In genomic region chr3:72891053-72891855, GRCh38 we compare ENCODE assay signal across 8 cellular contexts. TPM values are rescaled to one million over a fixed set of nuclear protein-coding genes. Genes with fewer than 3 reads are reported as not detected.
A peak's percentile ranks its signal among the peaks of the same experiment; 100 is the strongest.
DNase-seq lines count a peak whose midpoint lies in the region; ATAC-seq and TF ChIP-seq lines count a peak whose summit lies in the region.

No MANE protein-coding gene starts in this region.

- intact Hi-C loops in sigmoid colon (cut with DNase I) = loop anchor here (5.0 kb wide), 1 partner anchor 44 kb away; the partner anchor contains the start of gene SHQ1
- intact Hi-C loops in activated CD8-positive, alpha-beta T cell treated with anti-CD3 and anti-CD28 coated beads for 36 hours (cut with micrococcal nuclease) = no loop called here

- CTCF ChIA-PET in activated CD8-positive, alpha-beta T cell treated with anti-CD3 and anti-CD28 coated beads for 36 hours (lab: Charles Lee) = interaction anchor here (1.5 kb wide), 1 partner anchor 7 kb away, joined by 6 read pairs; no protein-coding TSS in a partner anchor

- H3F3A ChIP-seq in GM23248 (ENCODE audit: insufficient read depth) = peaks cover 45% of the 10 kb centered on the region

- TF ChIP-seq POLR2A in sigmoid colon (IDR thresholded peaks at IDR 0.05) = no peak

- peaks cover 50% of the 10 kb centered on the region for H3K4me1 ChIP-seq in GM23248 (ENCODE audit: insufficient read depth)
- H3K4me1 ChIP-seq in RWPE2 (ENCODE audit: insufficient read depth, poor library complexity, severe bottlenecking) = peaks cover 49% of the 10 kb centered on the region
- peaks cover 0 to 24% (median 17%) of the 10 kb centered on the region in 4 donors for H3K4me1 ChIP-seq in sigmoid colon

- H3K27me3 ChIP-seq in GM23248 (replicated peaks; ENCODE audit: insufficient read depth) = no peaks in the 10 kb centered on the region
- H3K27me3 ChIP-seq in RWPE2 (ENCODE audit: insufficient read depth, poor library complexity, severe bottlenecking) = no peaks in the 10 kb centered on the region
- H3K27me3 ChIP-seq in sigmoid colon = no peaks in the 10 kb centered on the region

- 0 out of 2 replicates have a peak, but pooled peaks cover 5% of the 10 kb centered on the region for H3K79me2 ChIP-seq in GM23248 (ENCODE audit: insufficient read depth)

- no peaks in the 10 kb centered on the region for H3K9me2 ChIP-seq in GM23248 (ENCODE audit: insufficient read depth)

- DNase-seq in GM23248 (peak; percentile 93), RWPE2 (ENCODE audit: low spot score) (no peak), fibroblast of the conjunctiva (ENCODE audit: low read depth) (peak; percentile 97), sigmoid colon (peak; percentile 81), T-helper 1 cell (no peak), NCI-H774 (lab: John Stamatoyannopoulos, UW) (no peak)
- DNase-seq in activated CD8-positive, alpha-beta T cell treated with anti-CD3 and anti-CD28 coated beads for 36 hours = no peak

- peak overlapping the region; percentile 76 for H3K9ac ChIP-seq in GM23248

- H3K4me3 ChIP-seq in GM23248 (peak overlapping the region; percentile 29), RWPE2 (ENCODE audit: severe bottlenecking) (no peak overlapping the region), sigmoid colon (no peak overlapping the region)

- H3K4me3 Mint-ChIP-seq in activated CD8-positive, alpha-beta T cell treated with anti-CD3 and anti-CD28 coated beads for 36 hours = no peak overlapping the region

- peak overlapping the region; percentile 23; the same call in 1 of the 2 replicates for H2AFZ ChIP-seq in GM23248

- H3K27me3 Mint-ChIP-seq in activated CD8-positive, alpha-beta T cell treated with anti-CD3 and anti-CD28 coated beads for 36 hours = peaks cover 64% of the 10 kb centered on the region

- TF ChIP-seq EP300 in sigmoid colon (IDR thresholded peaks at IDR 0.05) = no peak

- no peaks in the 10 kb centered on the region for H3K36me3 Mint-ChIP-seq in activated CD8-positive, alpha-beta T cell treated with anti-CD3 and anti-CD28 coated beads for 36 hours (ENCODE audit: low read depth)

- TF ChIP-seq CTCF in RWPE2 (IDR thresholded peaks at IDR 0.05; ENCODE audit: poor library complexity, severe bottlenecking) (peak; percentile 23), sigmoid colon (IDR thresholded peaks at IDR 0.05) (no peak)
- no peak for TF ChIP-seq CTCF in activated CD8-positive, alpha-beta T cell treated with anti-CD3 and anti-CD28 coated beads for 36 hours (IDR thresholded peaks at IDR 0.05)

- H4K20me1 ChIP-seq in GM23248 (ENCODE audit: insufficient read depth) = no peaks in the 10 kb centered on the region

- no peaks in the 10 kb centered on the region for H3K36me3 ChIP-seq in GM23248 (ENCODE audit: low read depth)
- no peaks in the 10 kb centered on the region for H3K36me3 ChIP-seq in RWPE2 (ENCODE audit: low read depth)
- no peaks in the 10 kb centered on the region for H3K36me3 ChIP-seq in sigmoid colon

- H3K9me3 ChIP-seq in GM23248 (ENCODE audit: low read depth) (no peaks in the 10 kb centered on the region), RWPE2 (ENCODE audit: severe bottlenecking) (no peaks in the 10 kb centered on the region), sigmoid colon (no peaks in the 10 kb centered on the region)

- in situ Hi-C loops in GM23248 (cut with MboI) = no loop called here

- WGBS in GM23248 (ENCODE audit: low coverage in 1 of 2, low lambda C conversion rate in 2 of 2, missing lambda C conversion rate in 2 of 2), 2 experiments = 0 to 4% methylated on average over 8 of the region's 8 CpGs
- WGBS in sigmoid colon, 2 donors = 10 to 42% methylated on average over 8 of the region's 8 CpGs

- POLR2A ChIA-PET in activated CD8-positive, alpha-beta T cell treated with anti-CD3 and anti-CD28 coated beads for 36 hours (lab: Charles Lee) = no interaction called here

- ATAC-seq in RWPE2 (ENCODE audit: low read depth) = peak; percentile 49
- no peak for ATAC-seq in GM18519 (IDR thresholded peaks at IDR 0.05; ENCODE audit: low FRiP score, unreplicated experiment)
- ATAC-seq in activated CD8-positive, alpha-beta T cell treated with anti-CD3 and anti-CD28 coated beads for 36 hours = no peak

- H3K9me3 Mint-ChIP-seq in activated CD8-positive, alpha-beta T cell treated with anti-CD3 and anti-CD28 coated beads for 36 hours = no peaks in the 10 kb centered on the region

- H3K27ac Mint-ChIP-seq in activated CD8-positive, alpha-beta T cell treated with anti-CD3 and anti-CD28 coated beads for 36 hours = no peak overlapping the region

- H3K27ac ChIP-seq in GM23248 = peak overlapping the region; percentile 91
- peak overlapping the region; percentile 64 for H3K27ac ChIP-seq in RWPE2 (ENCODE audit: poor library complexity, severe bottlenecking)
- H3K27ac ChIP-seq in sigmoid colon = peak overlapping the region; percentile 29 to 69 (median 55)

- peaks cover 16% of the 10 kb centered on the region for H3K4me1 Mint-ChIP-seq in activated CD8-positive, alpha-beta T cell treated with anti-CD3 and anti-CD28 coated beads for 36 hours (ENCODE audit: low read depth)

- peak overlapping the region; percentile 64 for H3K4me2 ChIP-seq in GM23248 (ENCODE audit: unreplicated experiment)

RNA-seq across cellular contexts. Expression of gene GXYLT2, which starts 3.4 kb away (rescaled TPM):
- total RNA-seq in GM23248 (2014; rRNA removed; shearing (Covaris generic)) = 10.0 and 13.2 TPM in 2 replicates
- polyA plus RNA-seq in GM23248 (2016; fragmentation: Nextera tagmentation; extraction: Ambion mirVana) (1.2 TPM in 2 replicates), sigmoid colon (10 to 100 TPM in 1 of 3 donors, 1 to 10 TPM in 2; 1.4 to 12.0 (median 1.6) TPM)
- 10 to 100 TPM in 1 of 4 donors, 1 to 10 TPM in 3; 3.1 to 17.4 (median 7.3) TPM for total RNA-seq in sigmoid colon
- total RNA-seq in activated CD8-positive, alpha-beta T cell treated with anti-CD3 and anti-CD28 coated beads for 36 hours = under 1 TPM; 0.11 to 0.92 TPM

RNA-seq across cellular contexts. Expression of gene SHQ1, which starts 43.0 kb away (rescaled TPM):
- 23.3 and 23.6 TPM in 2 replicates for total RNA-seq in GM23248 (2014; rRNA removed; shearing (Covaris generic))
- polyA plus RNA-seq in GM23248 (2016; fragmentation: Nextera tagmentation; extraction: Ambion mirVana) = 20.4 and 24.0 TPM in 2 replicates
- 10 to 100 TPM in 3 of 4 donors, 1 to 10 TPM in 1; 8.2 to 17.4 (median 11.7) TPM for total RNA-seq in sigmoid colon
- polyA plus RNA-seq in sigmoid colon = 1 to 10 TPM; 7.9 to 9.6 (median 9.2) TPM
- 10 to 100 TPM; 29.8 to 31.4 TPM for total RNA-seq in activated CD8-positive, alpha-beta T cell treated with anti-CD3 and anti-CD28 coated beads for 36 hours

Comparison
In these comparisons a context has a peak if more than half of its experiments do, and no peak if none do; other contexts are left out.
1. DNase-seq: peak in GM23248 (single experiment), fibroblast of the conjunctiva (single experiment) and sigmoid colon (single experiment); none in RWPE2 (single experiment), activated CD8-positive, alpha-beta T cell treated with anti-CD3 and anti-CD28 coated beads for 36 hours (single experiment), T-helper 1 cell (0 of 5) and NCI-H774 (single experiment).
2. Peak in every context shown above with its lines, with median percentiles within 50 percentile points of each other: H3K27ac ChIP-seq.